In genomic region chr2:212667751-212668316, GRCh38 we compare ENCODE assay signal across 25 cellular contexts.
DNase-seq lines count a peak whose midpoint lies in the region; ATAC-seq lines count a peak whose summit lies in the region.
"Had no signal": no experiment of that assay in that cellular context is flagged by ENCODE, and none has a peak within 500 bp of the region (broad histone marks: within the 10 kb centered on the region; RNA-seq: fewer than 3 reads in every experiment).

No MANE protein-coding gene starts in this region.

- DNase-seq in OCI-M1 (lab: John Stamatoyannopoulos, UW) (peak; percentile 38), medulla oblongata (ENCODE audit: extremely low spot score) (peak; percentile 47), HUDEP-2 (lab: John Stamatoyannopoulos, UW; ENCODE audit: unreplicated experiment in 76 of 76) (no peak), NCI-H748 treated with DMSO at 0.1 percent for 48 hours (lab: John Stamatoyannopoulos, UW) (no peak)
- DNase-seq: activated CD4-positive, alpha-beta memory T cell treated with anti-CD3 and anti-CD28 coated beads, Interleukin-2, amount 10 ng/mL, durations not matched to agents 7 days and 5 days; activated CD4-positive, CD25-positive, alpha-beta regulatory T cell treated with anti-CD3 and anti-CD28 coated beads, Interleukin-2, amount 50 U/mL, for 72 hours; activated CD8-positive, alpha-beta memory T cell treated with anti-CD3 and anti-CD28 coated beads, Interleukin-2, amount 50 U/mL, for 48 hours; cortex of kidney; DMS79 treated with DMSO at 0.1 percent for 48 hours; endodermal cell; hypothalamus; immature natural killer cell; NCI-H2081 treated with DMSO at 0.1 percent for 48 hours; PC-3; sigmoid colon; SK-N-SH; stimulated activated CD4-positive, alpha-beta T cell treated with anti-CD3 and anti-CD28 coated beads, Interleukin-4, amount 100 ng/mL, for 4 hours; upper lobe of right lung had no signal

- ATAC-seq in GM18511 (IDR thresholded peaks at IDR 0.05; ENCODE audit: unreplicated experiment), result peak; percentile 63
- peak; percentile 41 for ATAC-seq in HG02885 (IDR thresholded peaks at IDR 0.05; ENCODE audit: poor library complexity, unreplicated experiment)
- no peak for ATAC-seq in GM19467 (IDR thresholded peaks at IDR 0.05; ENCODE audit: unreplicated experiment)
- ATAC-seq in HG03135 (IDR thresholded peaks at IDR 0.05; ENCODE audit: unreplicated experiment), result no peak
- ATAC-seq: activated naive CD4-positive, alpha-beta T cell treated with anti-CD3 and anti-CD28 coated beads, Interleukin-2, amount 50 U/mL, for 72 hours; gastroesophageal sphincter; PC-3; stimulated activated memory B cell treated with anti-CD40 and anti-IgM and Interleukin-4, amounts not matched to agents 10 μg/mL and 1 μg/mL and 100 μg/mL, for 72 hours; upper lobe of right lung had no signal

Comparison
In these comparisons a context has a peak if more than half of its experiments do, and no peak if none do; other contexts are left out.
1. ATAC-seq: peak in GM18511 (single experiment) and HG02885 (single experiment); none in GM19467 (single experiment) and HG03135 (single experiment).
2. DNase-seq: peak in OCI-M1 (single experiment) and medulla oblongata (single experiment); none in HUDEP-2 (0 of 76) and NCI-H748 treated with DMSO at 0.1 percent for 48 hours (single experiment).